1 cellular context compared by ENCODE assay signal in the genomic region with DNA sequence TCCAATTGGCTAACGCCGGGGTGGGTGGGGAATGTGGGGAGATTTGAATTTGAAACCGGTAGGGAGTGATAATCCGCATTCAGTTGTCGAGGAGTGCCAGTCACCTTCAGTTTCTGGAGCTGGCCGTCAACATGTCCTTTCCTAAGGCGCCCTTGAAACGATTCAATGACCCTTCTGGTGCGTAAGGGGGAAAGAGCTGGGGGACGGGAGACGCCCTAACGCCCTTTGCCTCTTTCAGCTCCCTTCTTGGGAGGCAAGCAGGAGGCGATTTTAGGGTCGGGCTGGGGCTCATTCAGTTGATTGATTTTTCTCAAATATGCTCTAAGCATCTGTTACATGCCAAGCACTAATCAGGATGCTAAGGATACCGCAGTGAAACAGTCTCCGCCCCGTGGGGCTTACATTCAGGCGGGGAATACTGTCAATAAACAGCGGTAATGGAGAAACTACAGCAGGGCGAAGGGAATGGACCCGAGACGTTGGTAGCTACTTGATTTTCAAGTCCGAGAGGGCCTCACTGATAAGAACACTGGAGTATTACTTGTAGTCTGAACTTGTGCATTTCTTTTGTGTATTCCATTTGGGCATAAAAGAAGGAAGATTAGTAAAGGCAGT.
TF ChIP-seq lines count a peak whose summit lies in the region.

TSS of gene HMMR (plus strand) at position 71 of the 615 bp plus-strand sequence. CDS start at position 132, 61 bp downstream.

TF ChIP-seq in WTC11, 78 proteins besides CTCF, POLR2A, EP300 and RAD21 (continued from another document and continues in another):
- TF ChIP-seq, protein P1, sequence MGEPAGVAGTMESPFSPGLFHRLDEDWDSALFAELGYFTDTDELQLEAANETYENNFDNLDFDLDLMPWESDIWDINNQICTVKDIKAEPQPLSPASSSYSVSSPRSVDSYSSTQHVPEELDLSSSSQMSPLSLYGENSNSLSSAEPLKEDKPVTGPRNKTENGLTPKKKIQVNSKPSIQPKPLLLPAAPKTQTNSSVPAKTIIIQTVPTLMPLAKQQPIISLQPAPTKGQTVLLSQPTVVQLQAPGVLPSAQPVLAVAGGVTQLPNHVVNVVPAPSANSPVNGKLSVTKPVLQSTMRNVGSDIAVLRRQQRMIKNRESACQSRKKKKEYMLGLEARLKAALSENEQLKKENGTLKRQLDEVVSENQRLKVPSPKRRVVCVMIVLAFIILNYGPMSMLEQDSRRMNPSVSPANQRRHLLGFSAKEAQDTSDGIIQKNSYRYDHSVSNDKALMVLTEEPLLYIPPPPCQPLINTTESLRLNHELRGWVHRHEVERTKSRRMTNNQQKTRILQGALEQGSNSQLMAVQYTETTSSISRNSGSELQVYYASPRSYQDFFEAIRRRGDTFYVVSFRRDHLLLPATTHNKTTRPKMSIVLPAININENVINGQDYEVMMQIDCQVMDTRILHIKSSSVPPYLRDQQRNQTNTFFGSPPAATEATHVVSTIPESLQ (CRISPR knock-in tag; IDR thresholded peaks at IDR 0.05), result no peak
- no peak for TF ChIP-seq GRHL2 (CRISPR knock-in tag; IDR thresholded peaks at IDR 0.05; ENCODE audit: insufficient replicate concordance, severe bottlenecking)
- TF ChIP-seq, protein P2, sequence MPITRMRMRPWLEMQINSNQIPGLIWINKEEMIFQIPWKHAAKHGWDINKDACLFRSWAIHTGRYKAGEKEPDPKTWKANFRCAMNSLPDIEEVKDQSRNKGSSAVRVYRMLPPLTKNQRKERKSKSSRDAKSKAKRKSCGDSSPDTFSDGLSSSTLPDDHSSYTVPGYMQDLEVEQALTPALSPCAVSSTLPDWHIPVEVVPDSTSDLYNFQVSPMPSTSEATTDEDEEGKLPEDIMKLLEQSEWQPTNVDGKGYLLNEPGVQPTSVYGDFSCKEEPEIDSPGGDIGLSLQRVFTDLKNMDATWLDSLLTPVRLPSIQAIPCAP (CRISPR knock-in tag; IDR thresholded peaks at IDR 0.05), result no peak
- TF ChIP-seq JUN (CRISPR knock-in tag; IDR thresholded peaks at IDR 0.05), result no peak
- no peak for TF ChIP-seq CBFB (CRISPR knock-in tag; IDR thresholded peaks at IDR 0.05; ENCODE audit: low read depth)
- TF ChIP-seq, protein P3, sequence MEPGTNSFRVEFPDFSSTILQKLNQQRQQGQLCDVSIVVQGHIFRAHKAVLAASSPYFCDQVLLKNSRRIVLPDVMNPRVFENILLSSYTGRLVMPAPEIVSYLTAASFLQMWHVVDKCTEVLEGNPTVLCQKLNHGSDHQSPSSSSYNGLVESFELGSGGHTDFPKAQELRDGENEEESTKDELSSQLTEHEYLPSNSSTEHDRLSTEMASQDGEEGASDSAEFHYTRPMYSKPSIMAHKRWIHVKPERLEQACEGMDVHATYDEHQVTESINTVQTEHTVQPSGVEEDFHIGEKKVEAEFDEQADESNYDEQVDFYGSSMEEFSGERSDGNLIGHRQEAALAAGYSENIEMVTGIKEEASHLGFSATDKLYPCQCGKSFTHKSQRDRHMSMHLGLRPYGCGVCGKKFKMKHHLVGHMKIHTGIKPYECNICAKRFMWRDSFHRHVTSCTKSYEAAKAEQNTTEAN (CRISPR knock-in tag; IDR thresholded peaks at IDR 0.05), result peak; percentile 40; the same call in 1 of the 2 replicates
- TF ChIP-seq ZNF317 (CRISPR knock-in tag; IDR thresholded peaks at IDR 0.05; ENCODE audit: borderline replicate concordance, low read depth), result no peak
- 0 out of 2 replicates have a peak, but pooled peaks have one; percentile 24 for TF ChIP-seq ZNF532 (CRISPR knock-in tag; IDR thresholded peaks at IDR 0.05; ENCODE audit: borderline replicate concordance)
- no peak for TF ChIP-seq ZSCAN18 (CRISPR knock-in tag; IDR thresholded peaks at IDR 0.05)
- no peak for TF ChIP-seq MXD4 (CRISPR knock-in tag; IDR thresholded peaks at IDR 0.05; ENCODE audit: borderline replicate concordance)
- TF ChIP-seq E2F4 (CRISPR knock-in tag; IDR thresholded peaks at IDR 0.05; ENCODE audit: borderline replicate concordance, low read depth), result 0 out of 2 replicates have a peak, but pooled peaks have one; percentile 19
- no peak for TF ChIP-seq ATF3 (CRISPR knock-in tag; conservative IDR thresholded peaks at IDR 0.05)
- TF ChIP-seq, protein P4, sequence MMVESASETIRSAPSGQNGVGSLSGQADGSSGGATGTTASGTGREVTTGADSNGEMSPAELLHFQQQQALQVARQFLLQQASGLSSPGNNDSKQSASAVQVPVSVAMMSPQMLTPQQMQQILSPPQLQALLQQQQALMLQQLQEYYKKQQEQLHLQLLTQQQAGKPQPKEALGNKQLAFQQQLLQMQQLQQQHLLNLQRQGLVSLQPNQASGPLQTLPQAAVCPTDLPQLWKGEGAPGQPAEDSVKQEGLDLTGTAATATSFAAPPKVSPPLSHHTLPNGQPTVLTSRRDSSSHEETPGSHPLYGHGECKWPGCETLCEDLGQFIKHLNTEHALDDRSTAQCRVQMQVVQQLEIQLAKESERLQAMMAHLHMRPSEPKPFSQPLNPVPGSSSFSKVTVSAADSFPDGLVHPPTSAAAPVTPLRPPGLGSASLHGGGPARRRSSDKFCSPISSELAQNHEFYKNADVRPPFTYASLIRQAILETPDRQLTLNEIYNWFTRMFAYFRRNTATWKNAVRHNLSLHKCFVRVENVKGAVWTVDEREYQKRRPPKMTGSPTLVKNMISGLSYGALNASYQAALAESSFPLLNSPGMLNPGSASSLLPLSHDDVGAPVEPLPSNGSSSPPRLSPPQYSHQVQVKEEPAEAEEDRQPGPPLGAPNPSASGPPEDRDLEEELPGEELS (CRISPR knock-in tag; IDR thresholded peaks at IDR 0.05), result no peak
- 0 out of 2 replicates have a peak, but pooled peaks have one; percentile 27 for TF ChIP-seq ZBTB21 (CRISPR knock-in tag; IDR thresholded peaks at IDR 0.05; ENCODE audit: borderline replicate concordance)
- no peak for TF ChIP-seq NR1H2 (CRISPR knock-in tag; IDR thresholded peaks at IDR 0.05)
- no peak for TF ChIP-seq PRDM15 (CRISPR knock-in tag; IDR thresholded peaks at IDR 0.05)
- TF ChIP-seq IRF2 (CRISPR knock-in tag; IDR thresholded peaks at IDR 0.05; ENCODE audit: borderline replicate concordance, low read depth), result no peak
- no peak for TF ChIP-seq GABPB1 (CRISPR knock-in tag; IDR thresholded peaks at IDR 0.05)
- TF ChIP-seq, protein P5, sequence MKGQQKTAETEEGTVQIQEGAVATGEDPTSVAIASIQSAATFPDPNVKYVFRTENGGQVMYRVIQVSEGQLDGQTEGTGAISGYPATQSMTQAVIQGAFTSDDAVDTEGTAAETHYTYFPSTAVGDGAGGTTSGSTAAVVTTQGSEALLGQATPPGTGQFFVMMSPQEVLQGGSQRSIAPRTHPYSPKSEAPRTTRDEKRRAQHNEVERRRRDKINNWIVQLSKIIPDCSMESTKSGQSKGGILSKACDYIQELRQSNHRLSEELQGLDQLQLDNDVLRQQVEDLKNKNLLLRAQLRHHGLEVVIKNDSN (CRISPR knock-in tag; IDR thresholded peaks at IDR 0.05), result no peak
- TF ChIP-seq SP1 (CRISPR knock-in tag; conservative IDR thresholded peaks at IDR 0.05), result no peak
- TF ChIP-seq AFF4 (CRISPR knock-in tag; IDR thresholded peaks at IDR 0.05; ENCODE audit: borderline replicate concordance), result no peak
- no peak for TF ChIP-seq ZMAT4 (CRISPR knock-in tag; IDR thresholded peaks at IDR 0.05)
